ENCODE assay signal across 19 cellular contexts in the genomic region with DNA sequence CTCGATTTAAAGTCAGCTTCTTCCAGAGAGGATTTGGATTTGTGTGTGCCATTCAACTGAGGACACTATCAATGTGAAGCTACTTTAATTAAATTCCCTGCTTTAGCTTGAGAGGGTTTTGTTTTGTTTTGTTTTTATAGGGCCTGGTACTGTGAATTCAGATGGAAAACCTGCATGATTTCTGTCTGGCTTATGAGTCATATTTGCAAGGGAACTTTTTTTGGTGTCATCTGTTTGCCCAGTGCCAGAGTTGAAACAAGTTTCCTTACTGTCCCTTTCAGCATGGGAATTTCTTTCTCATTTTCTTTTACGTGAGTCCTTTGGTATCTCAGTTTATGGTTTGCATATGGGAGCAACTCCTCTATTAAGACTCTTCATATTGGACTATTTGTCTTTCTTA.
DNase-seq lines count a peak whose midpoint lies in the region; ATAC-seq and TF ChIP-seq lines count a peak whose summit lies in the region.
"Had no signal": no experiment of that assay in that cellular context is flagged by ENCODE, and none has a peak within 500 bp of the region (broad histone marks: within the 10 kb centered on the region; RNA-seq: fewer than 3 reads in every experiment).

No MANE protein-coding gene starts in this region.

- no peak overlapping the region for H3K9ac ChIP-seq in PC-3 (ENCODE audit: low read length)
- H3K9ac ChIP-seq: BLaER1 treated with 17β-estradiol and CSF1 and Interleukin-3, amounts not matched to agents 10 nM and 100 nM had no signal

- H3K36me3 ChIP-seq in PC-3 (ENCODE audit: low read depth, low read length) (no peaks in the 10 kb centered on the region), esophagus muscularis mucosa (no peaks in the 10 kb centered on the region), osteoblast (ENCODE audit: insufficient read depth, low read length) (no peaks in the 10 kb centered on the region)
- H3K36me3 ChIP-seq: BLaER1 treated with 17β-estradiol and CSF1 and Interleukin-3, amounts not matched to agents 10 nM and 100 nM; SJCRH30 had no signal

- BruUV-seq in PC-3 (replicated peaks; lab: Mats Ljungman, UMichigan), result no TSS peak

- H3K27ac ChIP-seq in PC-3 (ENCODE audit: low read length) (0 out of 2 replicates have a peak overlapping the region, but pooled peaks have one; percentile 1), esophagus muscularis mucosa (replicated peaks in 1 of 4) (no peak overlapping the region), osteoblast (ENCODE audit: low read depth, low read length) (no peak overlapping the region)
- H3K27ac ChIP-seq: BLaER1 treated with 17β-estradiol and CSF1 and Interleukin-3, amounts not matched to agents 10 nM and 100 nM; HL-60; SJCRH30 had no signal

- intact Hi-C loops in PC-3 (cut with micrococcal nuclease) (loop anchor here (2.0 kb wide), 1 partner anchor 185 kb away; no protein-coding TSS in a partner anchor), esophagus muscularis mucosa (cut with DNase I) (no loop called here)

- POLR2A ChIA-PET in PC-3 (lab: Charles Lee; ENCODE audit: unreplicated experiment), result no interaction called here

- CTCF ChIA-PET in PC-3 (lab: Charles Lee), result interaction anchor here (0.6 kb wide), 1 partner anchor 14 kb away, joined by 3 read pairs; no protein-coding TSS in a partner anchor

- H2AFZ ChIP-seq in PC-3 (ENCODE audit: low read length) (no peak overlapping the region), osteoblast (ENCODE audit: low read length) (no peak overlapping the region)

- H3F3A ChIP-seq in PC-3 (ENCODE audit: low read length, unreplicated experiment), result no peaks in the 10 kb centered on the region

- H3K27me3 ChIP-seq in PC-3 (ENCODE audit: low read length), result no peaks in the 10 kb centered on the region
- no peaks in the 10 kb centered on the region for H3K27me3 ChIP-seq in esophagus muscularis mucosa
- no peaks in the 10 kb centered on the region for H3K27me3 ChIP-seq in osteoblast (ENCODE audit: insufficient read depth, low read length)
- H3K27me3 ChIP-seq: BLaER1 treated with 17β-estradiol and CSF1 and Interleukin-3, amounts not matched to agents 10 nM and 100 nM; SJCRH30 had no signal

- DNase-seq in AG08395 (ENCODE audit: low spot score) (peak; percentile 50), EL (peak; percentile 11), PC-3 (peak; percentile 80), hepatic stellate cell (ENCODE audit: low spot score) (peak; percentile 29), esophagus muscularis mucosa (ENCODE audit: extremely low spot score) (no peak), osteoblast (ENCODE audit: insufficient read length, low spot score, missing footprints) (no peak), left lobe of liver (ENCODE audit: low spot score) (no peak)
- DNase-seq: ACHN, H9, NCI-H1048, NCI-H1436 treated with DMSO at 0.1 percent for 48 hours, NCI-H2029 treated with DMSO at 0.1 percent for 48 hours, NCI-H2171 treated with DMSO at 0.1 percent for 48 hours, NCI-H748 treated with DMSO at 0.1 percent for 48 hours, SJCRH30, SW 1271 had no signal

- H3K9me3 ChIP-seq in PC-3 (ENCODE audit: low read length), result no peaks in the 10 kb centered on the region
- no peaks in the 10 kb centered on the region for H3K9me3 ChIP-seq in esophagus muscularis mucosa
- no peaks in the 10 kb centered on the region for H3K9me3 ChIP-seq in osteoblast (ENCODE audit: low read depth, low read length)
- H3K9me3 ChIP-seq: BLaER1 treated with 17β-estradiol and CSF1 and Interleukin-3, amounts not matched to agents 10 nM and 100 nM; SJCRH30 had no signal

- H3K4me1 ChIP-seq in PC-3 (ENCODE audit: insufficient read depth, low read length) (peaks cover 25% of the 10 kb centered on the region), esophagus muscularis mucosa (no peaks in the 10 kb centered on the region), osteoblast (ENCODE audit: insufficient read depth, low read length) (peaks cover 25% of the 10 kb centered on the region)
- H3K4me1 ChIP-seq: SJCRH30 had no signal

- TF ChIP-seq EP300 in esophagus muscularis mucosa (IDR thresholded peaks at IDR 0.05), result no peak

- ATAC-seq in PC-3, result peak; percentile 41
- ATAC-seq in GM19397 (IDR thresholded peaks at IDR 0.05; ENCODE audit: unreplicated experiment), result no peak
- ATAC-seq in left lobe of liver, result no peak

- no peaks in the 10 kb centered on the region for H4K20me1 ChIP-seq in PC-3 (ENCODE audit: low read length)
- H4K20me1 ChIP-seq in osteoblast (ENCODE audit: insufficient read depth, low read length), result no peaks in the 10 kb centered on the region
- H4K20me1 ChIP-seq: BLaER1 treated with 17β-estradiol and CSF1 and Interleukin-3, amounts not matched to agents 10 nM and 100 nM had no signal

- WGBS in esophagus muscularis mucosa, result 66% methylated on average over 2 of the region's 2 CpGs

- TF ChIP-seq POLR2A in esophagus muscularis mucosa (IDR thresholded peaks at IDR 0.05; ENCODE audit: low read depth), result no peak

- TF ChIP-seq CTCF in PC-3 (conservative IDR thresholded peaks at IDR 0.05; ENCODE audit: low read depth, low read length) (no peak), esophagus muscularis mucosa (IDR thresholded peaks at IDR 0.05) (no peak), osteoblast (IDR thresholded peaks at IDR 0.05; ENCODE audit: extremely low read depth, low read depth, low read length) (no peak)

- peak overlapping the region; percentile 26; the same call in 1 of the 2 replicates for H3K4me2 ChIP-seq in PC-3 (ENCODE audit: low read length)
- no peak overlapping the region for H3K4me2 ChIP-seq in osteoblast (ENCODE audit: insufficient read depth, low read length)
- H3K4me2 ChIP-seq: BLaER1 treated with 17β-estradiol and CSF1 and Interleukin-3, amounts not matched to agents 10 nM and 100 nM had no signal

- H3K9me2 ChIP-seq in PC-3 (replicated peaks; ENCODE audit: low read length), result no peaks in the 10 kb centered on the region

- H3K4me3 ChIP-seq in PC-3 (ENCODE audit: low read length) (no peak overlapping the region), esophagus muscularis mucosa (no peak overlapping the region), osteoblast (ENCODE audit: insufficient read depth, low read length) (no peak overlapping the region)
- H3K4me3 ChIP-seq: BLaER1 treated with 17β-estradiol and CSF1 and Interleukin-3, amounts not matched to agents 10 nM and 100 nM; SJCRH30 had no signal

- no peaks in the 10 kb centered on the region for H3K79me2 ChIP-seq in PC-3 (ENCODE audit: low read length)
- H3K79me2 ChIP-seq in osteoblast (ENCODE audit: insufficient read depth, low read length), result peaks cover 4% of the 10 kb centered on the region

Comparison
In these comparisons a context has a peak if more than half of its experiments do, and no peak if none do; other contexts are left out.
1. DNase-seq: peak in AG08395 (single experiment), EL (single experiment), PC-3 (single experiment) and hepatic stellate cell (single experiment); none in esophagus muscularis mucosa (single experiment), osteoblast (single experiment) and left lobe of liver (single experiment).